Comparison of ENCODE assay signal across 1 cellular context in genomic region chr1:81920245-81920740, GRCh38.
TF ChIP-seq lines count a peak whose summit lies in the region.

No MANE protein-coding gene starts in this region.

TF ChIP-seq in WTC11, 78 proteins besides CTCF, POLR2A, EP300 and RAD21 (continued from another document):
- TF ChIP-seq ZNF532 (CRISPR knock-in tag; IDR thresholded peaks at IDR 0.05; ENCODE audit: borderline replicate concordance) (no peak), GABPB1 (CRISPR knock-in tag; IDR thresholded peaks at IDR 0.05) (no peak), CREM (CRISPR knock-in tag; IDR thresholded peaks at IDR 0.05) (peak; percentile 59; the same call in 1 of the 2 replicates)
- TF ChIP-seq, protein P1, sequence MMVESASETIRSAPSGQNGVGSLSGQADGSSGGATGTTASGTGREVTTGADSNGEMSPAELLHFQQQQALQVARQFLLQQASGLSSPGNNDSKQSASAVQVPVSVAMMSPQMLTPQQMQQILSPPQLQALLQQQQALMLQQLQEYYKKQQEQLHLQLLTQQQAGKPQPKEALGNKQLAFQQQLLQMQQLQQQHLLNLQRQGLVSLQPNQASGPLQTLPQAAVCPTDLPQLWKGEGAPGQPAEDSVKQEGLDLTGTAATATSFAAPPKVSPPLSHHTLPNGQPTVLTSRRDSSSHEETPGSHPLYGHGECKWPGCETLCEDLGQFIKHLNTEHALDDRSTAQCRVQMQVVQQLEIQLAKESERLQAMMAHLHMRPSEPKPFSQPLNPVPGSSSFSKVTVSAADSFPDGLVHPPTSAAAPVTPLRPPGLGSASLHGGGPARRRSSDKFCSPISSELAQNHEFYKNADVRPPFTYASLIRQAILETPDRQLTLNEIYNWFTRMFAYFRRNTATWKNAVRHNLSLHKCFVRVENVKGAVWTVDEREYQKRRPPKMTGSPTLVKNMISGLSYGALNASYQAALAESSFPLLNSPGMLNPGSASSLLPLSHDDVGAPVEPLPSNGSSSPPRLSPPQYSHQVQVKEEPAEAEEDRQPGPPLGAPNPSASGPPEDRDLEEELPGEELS (CRISPR knock-in tag; IDR thresholded peaks at IDR 0.05): no peak
- TF ChIP-seq, protein P2, sequence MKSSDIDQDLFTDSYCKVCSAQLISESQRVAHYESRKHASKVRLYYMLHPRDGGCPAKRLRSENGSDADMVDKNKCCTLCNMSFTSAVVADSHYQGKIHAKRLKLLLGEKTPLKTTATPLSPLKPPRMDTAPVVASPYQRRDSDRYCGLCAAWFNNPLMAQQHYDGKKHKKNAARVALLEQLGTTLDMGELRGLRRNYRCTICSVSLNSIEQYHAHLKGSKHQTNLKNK (CRISPR knock-in tag; IDR thresholded peaks at IDR 0.05): no peak
- TF ChIP-seq, protein P3, sequence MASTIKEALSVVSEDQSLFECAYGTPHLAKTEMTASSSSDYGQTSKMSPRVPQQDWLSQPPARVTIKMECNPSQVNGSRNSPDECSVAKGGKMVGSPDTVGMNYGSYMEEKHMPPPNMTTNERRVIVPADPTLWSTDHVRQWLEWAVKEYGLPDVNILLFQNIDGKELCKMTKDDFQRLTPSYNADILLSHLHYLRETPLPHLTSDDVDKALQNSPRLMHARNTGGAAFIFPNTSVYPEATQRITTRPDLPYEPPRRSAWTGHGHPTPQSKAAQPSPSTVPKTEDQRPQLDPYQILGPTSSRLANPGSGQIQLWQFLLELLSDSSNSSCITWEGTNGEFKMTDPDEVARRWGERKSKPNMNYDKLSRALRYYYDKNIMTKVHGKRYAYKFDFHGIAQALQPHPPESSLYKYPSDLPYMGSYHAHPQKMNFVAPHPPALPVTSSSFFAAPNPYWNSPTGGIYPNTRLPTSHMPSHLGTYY (CRISPR knock-in tag; IDR thresholded peaks at IDR 0.05): peak; percentile 12; the same call in 1 of the 2 replicates
